Comparison of ENCODE assay signal across 20 cellular contexts in genomic region chr3:126126292-126126691, GRCh38. TPM values are rescaled to one million over a fixed set of nuclear protein-coding genes. Genes with fewer than 3 reads are reported as not detected.
A peak's percentile ranks its signal among the peaks of the same experiment; 100 is the strongest.
DNase-seq lines count a peak whose midpoint lies in the region; ATAC-seq, FAIRE-seq and TF ChIP-seq lines count a peak whose summit lies in the region.
"Had no signal": no experiment of that assay in that cellular context is flagged by ENCODE, and none has a peak within 500 bp of the region (broad histone marks: within the 10 kb centered on the region; RNA-seq: fewer than 3 reads in every experiment).

No MANE protein-coding gene starts in this region.

- no peak for FAIRE-seq in HepG2 (lab: Jason Lieb, UNC)
- FAIRE-seq: keratinocyte had no signal

- intact Hi-C loops in right lobe of liver (cut with DNase I) (no loop called here), HepG2 (cut with micrococcal nuclease; ENCODE audit: unreplicated experiment) (no loop called here), esophagus muscularis mucosa (cut with DNase I) (no loop called here), ovary (cut with DNase I) (no loop called here), vagina (cut with DNase I) (loop anchor here (5.0 kb wide), 1 partner anchor 271 kb away; no protein-coding TSS in a partner anchor)

- H3K4me1 ChIP-seq in right lobe of liver (no peaks in the 10 kb centered on the region), HepG2 (ENCODE audit: insufficient read depth, low read length) (peaks cover 10% of the 10 kb centered on the region), esophagus muscularis mucosa (peaks cover 0 to 3% (median 0%) of the 10 kb centered on the region in 4 donors), ovary (ENCODE audit: insufficient read depth) (no peaks in the 10 kb centered on the region), vagina (no peaks in the 10 kb centered on the region)
- H3K4me1 ChIP-seq: SJCRH30 had no signal

- DNase-seq in right lobe of liver = peak; percentile 6 to 42 (median 42)
- DNase-seq in HepG2 (ENCODE audit: low spot score) = no peak
- peak; percentile 90 for DNase-seq in esophagus muscularis mucosa (ENCODE audit: extremely low spot score)
- peak in 3 of 5 donors; percentile 2 to 23 (median 8) for DNase-seq in ovary
- DNase-seq in vagina (ENCODE audit: extremely low spot score in 2 of 2) = peak; percentile 74 to 93
- DNase-seq in NCI-H526 (lab: John Stamatoyannopoulos, UW) = no peak
- no peak for DNase-seq in NCI-H1436 treated with DMSO at 0.1 percent for 48 hours (lab: John Stamatoyannopoulos, UW)
- DNase-seq: activated CD4-positive, alpha-beta T cell treated with anti-CD3 and anti-CD28 coated beads for 4 hours; activated T-cell treated with anti-CD3 and anti-CD28 coated beads, Interleukin-2, amount 50 U/mL, for 72 hours; caudate nucleus; EL; NCI-H1105 treated with DMSO at 0.1 percent for 48 hours; NCI-H526 treated with DMSO at 0.1 percent for 48 hours; OCI-M1; SJCRH30; stimulated activated CD4-positive, alpha-beta T cell treated with anti-CD3 and anti-CD28 coated beads, Interleukin-2, amount 100 ng/mL, for 48 hours had no signal

- WGBS in right lobe of liver (ENCODE audit: insufficient coverage, low coverage, low lambda C conversion rate, missing lambda C conversion rate) = 61% methylated on average over 3 of the region's 13 CpGs
- 94% methylated on average over 6 of the region's 13 CpGs for WGBS in HepG2 (ENCODE audit: low lambda C conversion rate)
- 91% methylated on average over 11 of the region's 13 CpGs for WGBS in esophagus muscularis mucosa
- 78 to 86% (median 80%) methylated on average over 11 to 13 of the region's 13 CpGs for WGBS in ovary, 3 donors

- no peak for TF ChIP-seq RAD21 in HepG2 (CRISPR knock-in tag; IDR thresholded peaks at IDR 0.05)

- no peak overlapping the region for H3K9ac ChIP-seq in HepG2 (ENCODE audit: insufficient read depth, low read depth, low read length)

- H3K27ac ChIP-seq in right lobe of liver (no peak overlapping the region), HepG2 (ENCODE audit: extremely low read length, insufficient read depth, low read length) (no peak overlapping the region), esophagus muscularis mucosa (replicated peaks in 1 of 4) (no peak overlapping the region), ovary (no peak overlapping the region), vagina (no peak overlapping the region)
- H3K27ac ChIP-seq: hepatocyte, SJCRH30 had no signal

- no peak for TF ChIP-seq EP300 in HepG2 (IDR thresholded peaks at IDR 0.05; ENCODE audit: low read depth in 2 of 2, low read length in 2 of 2)
- no peak for TF ChIP-seq EP300 in HepG2 (CRISPR knock-in tag; IDR thresholded peaks at IDR 0.05; ENCODE audit: borderline replicate concordance)
- no peak for TF ChIP-seq EP300 in esophagus muscularis mucosa (IDR thresholded peaks at IDR 0.05)
- TF ChIP-seq EP300 in ovary (IDR thresholded peaks at IDR 0.05) = no peak

- no peak overlapping the region for H2AFZ ChIP-seq in HepG2 (ENCODE audit: low read length)
- H2AFZ ChIP-seq: hepatocyte had no signal

- CTCF ChIA-PET in HepG2 (lab: Yijun Ruan, JAX; ENCODE audit: low intra/inter-chr PET ratio, low total read pairs) = no interaction called here

- no peak overlapping the region for H3K4me3 ChIP-seq in right lobe of liver
- H3K4me3 ChIP-seq in HepG2 (replicated peaks in 1 of 3; ENCODE audit: insufficient read depth in 1 of 3, low read depth in 2 of 3, low read length in 3 of 3) = no peak overlapping the region
- H3K4me3 ChIP-seq in esophagus muscularis mucosa = no peak overlapping the region
- no peak overlapping the region for H3K4me3 ChIP-seq in ovary
- H3K4me3 ChIP-seq in vagina = no peak overlapping the region
- H3K4me3 ChIP-seq: hepatocyte, SJCRH30 had no signal

- in situ Hi-C loops in HepG2 (cut with HindIII; ENCODE audit: extremely low pct_ligation_motif_present, low pct_unique_long_range_greater_than_20kb) = loop anchor here (25.0 kb wide), 1 partner anchor 236 kb away; the partner anchor contains the start of gene KLF15

- H3K9me3 ChIP-seq in right lobe of liver (no peaks in the 10 kb centered on the region), HepG2 (ENCODE audit: low read length) (no peaks in the 10 kb centered on the region), esophagus muscularis mucosa (no peaks in the 10 kb centered on the region), ovary (no peaks in the 10 kb centered on the region), vagina (no peaks in the 10 kb centered on the region)
- H3K9me3 ChIP-seq: SJCRH30 had no signal

- H3K4me2 ChIP-seq in HepG2 (ENCODE audit: low read depth, low read length) = no peak overlapping the region
- H3K4me2 ChIP-seq: hepatocyte had no signal

- TF ChIP-seq CTCF in right lobe of liver (IDR thresholded peaks at IDR 0.05) = no peak
- TF ChIP-seq CTCF in HepG2 (CRISPR knock-in tag; IDR thresholded peaks at IDR 0.05) = no peak
- no peak for TF ChIP-seq CTCF in esophagus muscularis mucosa (IDR thresholded peaks at IDR 0.05)
- no peak for TF ChIP-seq CTCF in ovary (IDR thresholded peaks at IDR 0.05)
- TF ChIP-seq CTCF in vagina (IDR thresholded peaks at IDR 0.05) = no peak

- POLR2A ChIA-PET in HepG2 (lab: Yijun Ruan, JAX) = no interaction called here

- peaks cover 0 to 92% (median 27%) of the 10 kb centered on the region in 4 donors for H3K36me3 ChIP-seq in right lobe of liver
- H3K36me3 ChIP-seq in HepG2 (replicated peaks in 1 of 2; ENCODE audit: control insufficient read depth in 1 of 2, insufficient read depth in 2 of 2, low read length in 2 of 2) = 0 out of 5 replicates have a peak, but pooled peaks cover 0 to 5% of the 10 kb centered on the region in 2 experiments
- H3K36me3 ChIP-seq in esophagus muscularis mucosa = peaks cover 0 to 12% (median 3%) of the 10 kb centered on the region in 4 donors
- no peaks in the 10 kb centered on the region for H3K36me3 ChIP-seq in ovary
- H3K36me3 ChIP-seq in vagina = no peaks in the 10 kb centered on the region
- H3K36me3 ChIP-seq: SJCRH30 had no signal

- no peaks in the 10 kb centered on the region for H4K20me1 ChIP-seq in HepG2 (ENCODE audit: insufficient read depth, low read length)

- BruUV-seq in HepG2 (replicated peaks; lab: Mats Ljungman, UMichigan) = no TSS peak

- H3K27me3 ChIP-seq in right lobe of liver (no peaks in the 10 kb centered on the region), HepG2 (ENCODE audit: control insufficient read depth in 1 of 2, insufficient read depth in 2 of 2, low read length in 2 of 2) (no peaks in the 10 kb centered on the region), esophagus muscularis mucosa (no peaks in the 10 kb centered on the region), ovary (no peaks in the 10 kb centered on the region), vagina (no peaks in the 10 kb centered on the region)
- H3K27me3 ChIP-seq: hepatocyte had no signal

- no peak for TF ChIP-seq POLR2A in right lobe of liver (IDR thresholded peaks at IDR 0.05)
- no peak for TF ChIP-seq POLR2A in HepG2 (IDR thresholded peaks at IDR 0.05; ENCODE audit: insufficient read depth in 1 of 2, low read depth in 2 of 2, low read length in 2 of 2)
- no peak for TF ChIP-seq POLR2A in esophagus muscularis mucosa (IDR thresholded peaks at IDR 0.05; ENCODE audit: low read depth)
- no peak for TF ChIP-seq POLR2A in ovary (IDR thresholded peaks at IDR 0.05)
- TF ChIP-seq POLR2A in vagina (IDR thresholded peaks at IDR 0.05) = no peak

- no peaks in the 10 kb centered on the region for H3K79me2 ChIP-seq in HepG2 (ENCODE audit: insufficient read depth, low read length)
- H3K79me2 ChIP-seq: hepatocyte had no signal

- peak in 1 of 4 donors; percentile 2 for ATAC-seq in right lobe of liver
- ATAC-seq in HepG2 = no peak; the same call in 2 of the 3 replicates
- no peak for ATAC-seq in GM19452 (IDR thresholded peaks at IDR 0.05; ENCODE audit: unreplicated experiment)

RNA-seq across cellular contexts. Expression of gene SLC41A3, which starts 42.4 kb away (rescaled TPM):
- 10 to 100 TPM; 12.7 to 29.1 (median 15.9) TPM for total RNA-seq in right lobe of liver
- 16.2 and 26.0 TPM in 2 replicates for total RNA-seq in HepG2 (2016; rRNA removed; fragmentation: Illumina TruSeq; extraction: Trizol)
- total RNA-seq in HepG2 (2016; cell fraction: cytosol; rRNA removed; fragmentation: Illumina TruSeq; extraction: Trizol; ENCODE audit: low read depth) = 13.0 and 13.9 TPM in 2 replicates
- total RNA-seq in HepG2 (2016; cell fraction: insoluble cytoplasmic fraction; rRNA removed; fragmentation: Illumina TruSeq; extraction: Trizol) = 14.4 and 25.9 TPM in 2 replicates
- total RNA-seq in HepG2 (2016; cell fraction: membrane; rRNA removed; fragmentation: Illumina TruSeq; extraction: Trizol) = 26.7 and 29.5 TPM in 2 replicates
- total RNA-seq in HepG2 (2016; cell fraction: nucleus; rRNA removed; fragmentation: Illumina TruSeq; extraction: Trizol) = 29.5 and 32.0 TPM in 2 replicates
- 71.1 and 86.1 TPM in 2 replicates for polyA plus RNA-seq in HepG2 (2011; rRNA removed)
- polyA plus RNA-seq in HepG2 (2011; cell fraction: cytosol; rRNA removed) = 96.6 and 106 TPM in 2 replicates
- 91.3 and 94.1 TPM in 2 replicates for polyA plus RNA-seq in HepG2 (2011; cell fraction: nucleus; rRNA removed)
- 29.5 and 44.0 TPM in 2 replicates for polyA plus RNA-seq in HepG2 (2012)
- polyA plus RNA-seq in HepG2 (2016; cell fraction: cytosol; fragmentation: Illumina TruSeq; extraction: Trizol; ENCODE audit: low read depth) = 14.8 and 14.9 TPM in 2 replicates
- polyA plus RNA-seq in HepG2 (2016; cell fraction: insoluble cytoplasmic fraction; fragmentation: Illumina TruSeq; extraction: Trizol; ENCODE audit: low read depth) = 15.7 and 17.4 TPM in 2 replicates
- polyA plus RNA-seq in HepG2 (2016; cell fraction: membrane; fragmentation: Illumina TruSeq; extraction: Trizol; ENCODE audit: low read depth) = 21.4 and 26.3 TPM in 2 replicates
- 46.8 and 48.2 TPM in 2 replicates for polyA plus RNA-seq in HepG2 (2016; cell fraction: nucleus; fragmentation: Illumina TruSeq; extraction: Trizol; ENCODE audit: insufficient read depth, low read depth)
- polyA minus RNA-seq in HepG2 (2011; rRNA and poly(A)+ RNA removed; ENCODE audit: low replicate concordance) = 115 and 139 TPM in 2 replicates
- polyA minus RNA-seq in HepG2 (2011; cell fraction: cytosol; rRNA and poly(A)+ RNA removed) = 31.0 and 41.7 TPM in 2 replicates
- 32.1 and 40.2 TPM in 2 replicates for polyA minus RNA-seq in HepG2 (2011; cell fraction: nucleus; rRNA and poly(A)+ RNA removed)
- 10 to 100 TPM; 31.6 to 68.1 (median 38.9) TPM for total RNA-seq in esophagus muscularis mucosa
- total RNA-seq in ovary = 100 to 1,000 TPM in 1 of 7 donors, 10 to 100 TPM in 6; 58.1 to 107 (median 85.9) TPM
- polyA plus RNA-seq in ovary = 10 to 100 TPM; 58.5 to 70.6 TPM
- 62.9 TPM for total RNA-seq in vagina

RNA-seq across cellular contexts. Expression of gene ALDH1L1, which starts 54.1 kb away (rescaled TPM):
- 100 to 1,000 TPM in 5 of 6 experiments, 10 to 100 TPM in 1; 94.9 to 962 (median 353) TPM for total RNA-seq in right lobe of liver
- 20.8 and 28.7 TPM in 2 replicates for total RNA-seq in HepG2 (2016; rRNA removed; fragmentation: Illumina TruSeq; extraction: Trizol)
- total RNA-seq in HepG2 (2016; cell fraction: cytosol; rRNA removed; fragmentation: Illumina TruSeq; extraction: Trizol; ENCODE audit: low read depth) = 5.0 and 5.4 TPM in 2 replicates
- 19.2 and 30.5 TPM in 2 replicates for total RNA-seq in HepG2 (2016; cell fraction: insoluble cytoplasmic fraction; rRNA removed; fragmentation: Illumina TruSeq; extraction: Trizol)
- 7.0 and 9.4 TPM in 2 replicates for total RNA-seq in HepG2 (2016; cell fraction: membrane; rRNA removed; fragmentation: Illumina TruSeq; extraction: Trizol)
- 31.8 and 38.2 TPM in 2 replicates for total RNA-seq in HepG2 (2016; cell fraction: nucleus; rRNA removed; fragmentation: Illumina TruSeq; extraction: Trizol)
- polyA plus RNA-seq in HepG2 (2011; rRNA removed) = 10.5 and 11.2 TPM in 2 replicates
- polyA plus RNA-seq in HepG2 (2011; cell fraction: cytosol; rRNA removed) = 7.0 and 9.9 TPM in 2 replicates
- polyA plus RNA-seq in HepG2 (2011; cell fraction: nucleus; rRNA removed) = 20.7 and 30.5 TPM in 2 replicates
- polyA plus RNA-seq in HepG2 (2012) = 19.0 TPM in 2 replicates
- polyA plus RNA-seq in HepG2 (2016; cell fraction: cytosol; fragmentation: Illumina TruSeq; extraction: Trizol; ENCODE audit: low read depth) = 2.5 and 2.7 TPM in 2 replicates
- polyA plus RNA-seq in HepG2 (2016; cell fraction: insoluble cytoplasmic fraction; fragmentation: Illumina TruSeq; extraction: Trizol; ENCODE audit: low read depth) = 18.2 and 19.3 TPM in 2 replicates
- 2.9 and 5.1 TPM in 2 replicates for polyA plus RNA-seq in HepG2 (2016; cell fraction: membrane; fragmentation: Illumina TruSeq; extraction: Trizol; ENCODE audit: low read depth)
- 40.2 and 43.0 TPM in 2 replicates for polyA plus RNA-seq in HepG2 (2016; cell fraction: nucleus; fragmentation: Illumina TruSeq; extraction: Trizol; ENCODE audit: insufficient read depth, low read depth)
- polyA minus RNA-seq in HepG2 (2011; rRNA and poly(A)+ RNA removed; ENCODE audit: low replicate concordance) = 0.05 and 25.1 TPM in 2 replicates
- polyA minus RNA-seq in HepG2 (2011; cell fraction: cytosol; rRNA and poly(A)+ RNA removed) = 6.9 and 7.7 TPM in 2 replicates
- 20.6 and 24.5 TPM in 2 replicates for polyA minus RNA-seq in HepG2 (2011; cell fraction: nucleus; rRNA and poly(A)+ RNA removed)
- total RNA-seq in esophagus muscularis mucosa = 10 to 100 TPM; 19.2 to 39.9 (median 25.9) TPM
- 10 to 100 TPM; 24.6 to 85.5 (median 48.8) TPM for total RNA-seq in ovary
- 10 to 100 TPM in 1 of 2 donors, 1 to 10 TPM in 1; 8.3 to 45.1 TPM for polyA plus RNA-seq in ovary
- total RNA-seq in vagina = 19.2 TPM
- total RNA-seq: mononuclear cell had no signal

Comparison
In these comparisons a context has a peak if more than half of its experiments do, and no peak if none do; other contexts are left out.
1. DNase-seq: peak in right lobe of liver (3 of 3), esophagus muscularis mucosa (single experiment), ovary (3 of 5) and vagina (2 of 2); none in HepG2 (single experiment), NCI-H526 (0 of 2) and NCI-H1436 treated with DMSO at 0.1 percent for 48 hours (single experiment).